In genomic region chr6:158142789-158143188, GRCh38 we compare ENCODE assay signal across 1 cellular context.
TF ChIP-seq lines count a peak whose summit lies in the region.

No MANE protein-coding gene starts in this region.

TF ChIP-seq in HepG2, 621 proteins besides CTCF, POLR2A, EP300 and RAD21 (continued from another document):
- peak; percentile 67; the same call in 1 of the 2 replicates for TF ChIP-seq ZNF3 (CRISPR knock-in tag; IDR thresholded peaks at IDR 0.05)
